25 cellular contexts compared by ENCODE assay signal in the genomic region with DNA sequence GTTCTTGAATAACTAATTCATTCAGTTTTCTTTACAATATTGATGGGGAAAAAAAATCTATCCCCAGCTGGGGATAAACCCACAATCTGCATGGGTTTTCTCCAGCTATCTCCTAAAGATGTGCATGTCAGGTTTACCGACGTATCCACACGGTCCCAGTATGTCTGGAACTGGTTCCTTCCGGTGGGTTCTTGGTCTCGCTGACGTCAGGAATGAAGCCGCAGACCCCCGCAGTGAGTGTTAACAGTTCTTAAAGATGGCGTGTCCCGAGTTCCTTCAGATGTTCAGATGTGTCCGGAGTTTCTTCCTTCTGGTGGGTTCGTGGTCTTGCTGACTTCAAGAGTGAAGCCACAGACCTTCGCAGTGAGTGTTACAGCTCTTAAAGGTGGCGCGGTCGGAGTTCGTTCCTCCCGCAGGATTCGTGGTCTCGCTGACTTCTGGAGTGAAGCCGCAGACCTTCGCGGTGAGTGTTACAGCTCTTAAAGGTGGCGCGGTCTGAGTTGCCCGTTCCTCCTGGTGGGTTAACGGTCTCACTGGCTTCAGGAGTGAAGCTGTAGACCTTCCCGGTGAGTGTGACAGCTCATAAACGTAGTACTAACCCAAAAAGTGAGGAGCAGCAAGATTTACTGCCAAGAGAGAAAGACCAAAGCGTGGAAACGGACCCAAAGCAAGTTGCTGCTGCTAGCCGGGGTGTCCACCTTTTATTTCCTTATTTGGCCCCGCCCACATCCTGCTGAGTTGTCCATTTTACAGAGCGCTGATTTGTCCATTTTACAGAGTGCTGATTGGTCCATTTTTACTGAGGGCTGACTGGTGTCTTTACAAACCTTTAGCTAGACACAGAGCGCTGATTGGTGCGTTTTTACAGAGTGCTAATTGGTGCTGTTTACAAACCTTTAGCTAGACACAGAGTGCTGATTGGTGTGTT.
DNase-seq lines count a peak whose midpoint lies in the region; ATAC-seq, FAIRE-seq and TF ChIP-seq lines count a peak whose summit lies in the region.
"Had no signal": no experiment of that assay in that cellular context is flagged by ENCODE, and none has a peak within 500 bp of the region (broad histone marks: within the 10 kb centered on the region; RNA-seq: fewer than 3 reads in every experiment).

No MANE protein-coding gene starts in this region.

- H3K9me3 Mint-ChIP-seq in activated naive CD8-positive, alpha-beta T cell treated with anti-CD3 and anti-CD28 coated beads, Interleukin-2, amount 10 ng/mL, durations not matched to agents 7 days and 5 days = peaks cover 2% of the 10 kb centered on the region
- H3K9me3 Mint-ChIP-seq in activated naive CD8-positive, alpha-beta T cell treated with anti-CD3 and anti-CD28 coated beads, Interleukin-2, amount 50 U/mL, for 24 hours = peaks cover 8% of the 10 kb centered on the region
- H3K9me3 Mint-ChIP-seq: CD8-positive, alpha-beta T cell; HFFc6 had no signal

- no peak overlapping the region for H2BK120ac ChIP-seq in neuronal stem cell (ENCODE audit: low read depth, low read length)

- H3K36me3 ChIP-seq in neuronal stem cell (replicated peaks in 1 of 2; ENCODE audit: control insufficient read depth in 2 of 2, insufficient read depth in 2 of 2, low read length in 2 of 2) (no peaks in the 10 kb centered on the region), pancreas (no peaks in the 10 kb centered on the region)
- H3K36me3 ChIP-seq: BLaER1 had no signal

- H3K27ac ChIP-seq in neuronal stem cell (replicated peaks; ENCODE audit: low read length) (no peak overlapping the region), pancreas (no peak overlapping the region)
- H3K27ac ChIP-seq: 22Rv1, BLaER1, C4-2B had no signal

- H3K27me3 ChIP-seq in neuronal stem cell (ENCODE audit: control insufficient read depth in 3 of 3, insufficient read depth in 3 of 3, low read depth in 1 of 3, low read length in 3 of 3) = no peaks in the 10 kb centered on the region
- no peaks in the 10 kb centered on the region for H3K27me3 ChIP-seq in pancreas
- H3K27me3 ChIP-seq: BLaER1 had no signal

- FAIRE-seq in urothelium cell line (lab: Jason Lieb, UNC) (peak; percentile 55), pancreas (lab: Jason Lieb, UNC) (no peak)
- FAIRE-seq: A204.1, D721Med, GM12878, GM19239, H1 had no signal

- no peak for ATAC-seq in activated naive CD8-positive, alpha-beta T cell treated with anti-CD3 and anti-CD28 coated beads, Interleukin-2, amount 10 ng/mL, durations not matched to agents 7 days and 5 days (ENCODE audit: low read depth)
- ATAC-seq in activated naive CD8-positive, alpha-beta T cell treated with anti-CD3 and anti-CD28 coated beads, Interleukin-2, amount 50 U/mL, for 24 hours = no peak
- ATAC-seq in pancreas = no peak
- ATAC-seq: CD8-positive, alpha-beta T cell; GM12878 had no signal

- no peak overlapping the region for H2BK12ac ChIP-seq in neuronal stem cell (ENCODE audit: low read length)

- no peak overlapping the region for H4K91ac ChIP-seq in neuronal stem cell (ENCODE audit: low read depth, low read length, poor library complexity)

- TF ChIP-seq CTCF in NB4 (IDR thresholded peaks at IDR 0.05; ENCODE audit: low read depth, low read length) (no peak), GM20000 (IDR thresholded peaks at IDR 0.05; ENCODE audit: extremely low read depth, missing control alignments) (no peak), pancreas (IDR thresholded peaks at IDR 0.05) (no peak)

- no peak overlapping the region for H2AFZ ChIP-seq in neuronal stem cell (ENCODE audit: low read length)

- no peak overlapping the region for H3K14ac ChIP-seq in neuronal stem cell (ENCODE audit: low read length)

- H2BK15ac ChIP-seq in neuronal stem cell (ENCODE audit: low read length) = peak overlapping the region; percentile 54

- H3K36me3 Mint-ChIP-seq in activated naive CD8-positive, alpha-beta T cell treated with anti-CD3 and anti-CD28 coated beads, Interleukin-2, amount 10 ng/mL, durations not matched to agents 7 days and 5 days = no peaks in the 10 kb centered on the region
- H3K36me3 Mint-ChIP-seq in activated naive CD8-positive, alpha-beta T cell treated with anti-CD3 and anti-CD28 coated beads, Interleukin-2, amount 50 U/mL, for 24 hours (ENCODE audit: low read depth) = no peaks in the 10 kb centered on the region
- H3K36me3 Mint-ChIP-seq: CD4-positive, CD25-positive, alpha-beta regulatory T cell; CD8-positive, alpha-beta T cell had no signal

- no peak overlapping the region for H3K4ac ChIP-seq in neuronal stem cell (ENCODE audit: low read length)

- peak overlapping the region; percentile 34 for H3K27ac Mint-ChIP-seq in activated naive CD8-positive, alpha-beta T cell treated with anti-CD3 and anti-CD28 coated beads, Interleukin-2, amount 10 ng/mL, durations not matched to agents 7 days and 5 days
- H3K27ac Mint-ChIP-seq in activated naive CD8-positive, alpha-beta T cell treated with anti-CD3 and anti-CD28 coated beads, Interleukin-2, amount 50 U/mL, for 24 hours = no peak overlapping the region
- H3K27ac Mint-ChIP-seq: B cell; CD4-positive, CD25-positive, alpha-beta regulatory T cell; CD8-positive, alpha-beta T cell; HFFc6 had no signal

- H3K9me3 ChIP-seq in neuronal stem cell (replicated peaks in 1 of 2; ENCODE audit: control insufficient read depth in 2 of 2, insufficient read depth in 1 of 2, low read depth in 1 of 2, low read length in 2 of 2) = no peaks in the 10 kb centered on the region
- H3K9me3 ChIP-seq in pancreas = no peaks in the 10 kb centered on the region

- no peak for DNase-seq in activated naive CD8-positive, alpha-beta T cell treated with anti-CD3 and anti-CD28 coated beads, Interleukin-2, amount 10 ng/mL, durations not matched to agents 7 days and 5 days
- no peak for DNase-seq in activated naive CD8-positive, alpha-beta T cell treated with anti-CD3 and anti-CD28 coated beads, Interleukin-2, amount 50 U/mL, for 24 hours
- peak; percentile 65 for DNase-seq in NB4 (ENCODE audit: low read depth)
- DNase-seq in neuronal stem cell (ENCODE audit: low spot score) = no peak
- peak; percentile 38 for DNase-seq in urothelium cell line (ENCODE audit: low spot score)
- DNase-seq in GM20000 (ENCODE audit: low spot score) = no peak
- no peak for DNase-seq in pancreas
- no peak for DNase-seq in stimulated activated CD4-positive, alpha-beta T cell treated with anti-CD3 and anti-CD28 coated beads, Interleukin-4, amount 100 ng/mL, for 24 hours
- DNase-seq: CD4-positive, CD25-positive, alpha-beta regulatory T cell; CD8-positive, alpha-beta T cell; DMS 273 treated with DMSO at 0.1 percent for 48 hours; DMS79; EL; GDM1; H7; HFFc6 had no signal

- POLR2A ChIA-PET in activated naive CD8-positive, alpha-beta T cell treated with anti-CD3 and anti-CD28 coated beads, Interleukin-2, amount 10 ng/mL, durations not matched to agents 7 days and 5 days (lab: Charles Lee) = no interaction called here

- H3K4me3 ChIP-seq in NB4 (ENCODE audit: low read depth, low read length) = peak overlapping the region; percentile 58
- no peak overlapping the region for H3K4me3 ChIP-seq in neuronal stem cell (ENCODE audit: low read length in 2 of 2)
- no peak overlapping the region for H3K4me3 ChIP-seq in pancreas
- H3K4me3 ChIP-seq: BLaER1, GM12878 had no signal

- no peak for TF ChIP-seq POLR2A in NB4 (IDR thresholded peaks at IDR 0.05; ENCODE audit: extremely low read depth, insufficient read length)

- no peak overlapping the region for H3K9ac ChIP-seq in neuronal stem cell (ENCODE audit: low read depth, low read length, poor library complexity)
- H3K9ac ChIP-seq: BLaER1 had no signal

- no peak overlapping the region for H3K4me3 Mint-ChIP-seq in activated naive CD8-positive, alpha-beta T cell treated with anti-CD3 and anti-CD28 coated beads, Interleukin-2, amount 10 ng/mL, durations not matched to agents 7 days and 5 days
- no peak overlapping the region for H3K4me3 Mint-ChIP-seq in activated naive CD8-positive, alpha-beta T cell treated with anti-CD3 and anti-CD28 coated beads, Interleukin-2, amount 50 U/mL, for 24 hours
- H3K4me3 Mint-ChIP-seq: B cell; CD8-positive, alpha-beta T cell; HFFc6 had no signal

- H3K4me1 ChIP-seq in neuronal stem cell (ENCODE audit: control insufficient read depth in 2 of 2, insufficient read depth in 1 of 2, low read depth in 1 of 2, low read length in 2 of 2) (no peaks in the 10 kb centered on the region), pancreas (no peaks in the 10 kb centered on the region)
- H3K4me1 ChIP-seq: BLaER1 had no signal

- no CpG with 5 or more reads among the region's 36 CpGs for WGBS in neuronal stem cell (ENCODE audit: extremely low coverage in 2 of 2, insufficient read length in 2 of 2, insufficient replicate concordance in 1 of 2), 2 donors
- WGBS in pancreas, 2 donors = 91 to 95% methylated on average over 32 to 36 of the region's 36 CpGs

- peak overlapping the region; percentile 37 for H2AK5ac ChIP-seq in neuronal stem cell (ENCODE audit: low read depth, low read length)

- H3K4me2 ChIP-seq in neuronal stem cell (ENCODE audit: insufficient read depth, low read length, poor library complexity, severe bottlenecking) = no peak overlapping the region
- H3K4me2 ChIP-seq: BLaER1 had no signal

- H3K18ac ChIP-seq in neuronal stem cell (ENCODE audit: low read length) = peak overlapping the region; percentile 40

- H2BK5ac ChIP-seq in neuronal stem cell (ENCODE audit: low read length) = no peak overlapping the region

- intact Hi-C loops in pancreas (cut with DNase I) = no loop called here

- no peak overlapping the region for H4K8ac ChIP-seq in neuronal stem cell (ENCODE audit: low read depth, low read length)

- no peaks in the 10 kb centered on the region for H3K27me3 Mint-ChIP-seq in activated naive CD8-positive, alpha-beta T cell treated with anti-CD3 and anti-CD28 coated beads, Interleukin-2, amount 10 ng/mL, durations not matched to agents 7 days and 5 days
- H3K27me3 Mint-ChIP-seq in activated naive CD8-positive, alpha-beta T cell treated with anti-CD3 and anti-CD28 coated beads, Interleukin-2, amount 50 U/mL, for 24 hours = peaks cover 2% of the 10 kb centered on the region
- H3K27me3 Mint-ChIP-seq: B cell had no signal

- no peaks in the 10 kb centered on the region for H3K79me1 ChIP-seq in neuronal stem cell (ENCODE audit: low read depth, low read length)

- no peaks in the 10 kb centered on the region for H3K4me1 Mint-ChIP-seq in activated naive CD8-positive, alpha-beta T cell treated with anti-CD3 and anti-CD28 coated beads, Interleukin-2, amount 10 ng/mL, durations not matched to agents 7 days and 5 days
- H3K4me1 Mint-ChIP-seq in activated naive CD8-positive, alpha-beta T cell treated with anti-CD3 and anti-CD28 coated beads, Interleukin-2, amount 50 U/mL, for 24 hours = no peaks in the 10 kb centered on the region
- H3K4me1 Mint-ChIP-seq: B cell; CD4-positive, CD25-positive, alpha-beta regulatory T cell had no signal

- H3K23ac ChIP-seq in neuronal stem cell (ENCODE audit: low read depth, low read length, poor library complexity) = no peak overlapping the region

Comparison
In these comparisons a context has a peak if more than half of its experiments do, and no peak if none do; other contexts are left out.
1. DNase-seq: peak in NB4 (single experiment) and urothelium cell line (single experiment); none in activated naive CD8-positive, alpha-beta T cell treated with anti-CD3 and anti-CD28 coated beads, Interleukin-2, amount 10 ng/mL, durations not matched to agents 7 days and 5 days (single experiment), activated naive CD8-positive, alpha-beta T cell treated with anti-CD3 and anti-CD28 coated beads, Interleukin-2, amount 50 U/mL, for 24 hours (single experiment), neuronal stem cell (single experiment), GM20000 (single experiment), pancreas (0 of 6) and stimulated activated CD4-positive, alpha-beta T cell treated with anti-CD3 and anti-CD28 coated beads, Interleukin-4, amount 100 ng/mL, for 24 hours (single experiment).